In the genomic region with DNA sequence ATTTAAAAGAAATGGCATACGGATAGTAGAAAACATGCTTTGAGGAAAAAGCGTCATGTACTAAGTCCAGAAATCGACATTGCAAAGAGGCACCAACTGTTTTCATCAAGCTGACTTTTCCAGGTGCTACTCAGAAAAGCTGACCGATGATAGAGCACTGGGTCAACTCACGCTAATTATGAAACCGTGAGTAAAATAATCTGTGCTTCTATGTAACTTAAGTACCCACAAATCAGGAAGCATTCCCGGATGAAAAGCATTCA, we compare ENCODE assay signal across 8 cellular contexts. TPM values are rescaled to one million over a fixed set of nuclear protein-coding genes. Genes with fewer than 3 reads are reported as not detected.
DNase-seq lines count a peak whose midpoint lies in the region; ATAC-seq and TF ChIP-seq lines count a peak whose summit lies in the region.

No MANE protein-coding gene starts in this region.

- H3K9me3 ChIP-seq in MG63: no peaks in the 10 kb centered on the region
- no peaks in the 10 kb centered on the region for H3K9me3 ChIP-seq in endodermal cell (ENCODE audit: control insufficient read depth, low read length)

- no peaks in the 10 kb centered on the region for H3K27me3 Mint-ChIP-seq in endodermal cell (ENCODE audit: insufficient read depth)
- H3K27me3 Mint-ChIP-seq in neural crest cell (ENCODE audit: low read depth): peaks cover 3% of the 10 kb centered on the region

- H3K4me3 Mint-ChIP-seq in endodermal cell (peak overlapping the region; percentile 97), neural crest cell (peak overlapping the region; percentile 99)

- TF ChIP-seq CTCF in endodermal cell (conservative IDR thresholded peaks at IDR 0.05): no peak
- TF ChIP-seq CTCF in neural crest cell (conservative IDR thresholded peaks at IDR 0.05): no peak

- peak; percentile 46 for ATAC-seq in GM18502 (IDR thresholded peaks at IDR 0.05; ENCODE audit: poor library complexity, unreplicated experiment)
- ATAC-seq in GM21825 (IDR thresholded peaks at IDR 0.05; ENCODE audit: unreplicated experiment): peak; percentile 37

- H3K9ac ChIP-seq in endodermal cell (ENCODE audit: extremely low read depth, low read length, poor library complexity, severe bottlenecking): peak overlapping the region; percentile 81

- H3K27ac Mint-ChIP-seq in endodermal cell (peak overlapping the region; percentile 99), neural crest cell (ENCODE audit: unreplicated experiment) (peak overlapping the region; percentile 99)

- H3K9me3 Mint-ChIP-seq in endodermal cell (no peaks in the 10 kb centered on the region), neural crest cell (no peaks in the 10 kb centered on the region)

- H3K36me3 ChIP-seq in MG63 (peaks cover 4% of the 10 kb centered on the region), endodermal cell (ENCODE audit: control insufficient read depth, insufficient read depth, low read length) (peaks cover 7% of the 10 kb centered on the region)

- H3K4me3 ChIP-seq in MG63 (peak overlapping the region; percentile 90), endodermal cell (ENCODE audit: low read length) (peak overlapping the region; percentile 100)

- H3K36me3 Mint-ChIP-seq in endodermal cell (ENCODE audit: low read depth) (peaks cover 6% of the 10 kb centered on the region), neural crest cell (ENCODE audit: low read depth) (no peaks in the 10 kb centered on the region)

- DNase-seq in MG63 (no peak), endodermal cell (no peak), neural crest cell (ENCODE audit: low read depth, low spot score) (no peak), H4 (ENCODE audit: low spot score) (no peak), Kasumi-1 (lab: John Stamatoyannopoulos, UW) (no peak), hippocampal formation (lab: John Stamatoyannopoulos, UW) (no peak)

- peaks cover 12% of the 10 kb centered on the region for H3K4me1 Mint-ChIP-seq in endodermal cell
- peaks cover 36% of the 10 kb centered on the region for H3K4me1 Mint-ChIP-seq in neural crest cell

- H3K27ac ChIP-seq in endodermal cell (ENCODE audit: low read depth, low read length): no peak overlapping the region

- H3K27me3 ChIP-seq in MG63: no peaks in the 10 kb centered on the region
- H3K27me3 ChIP-seq in endodermal cell (ENCODE audit: control insufficient read depth, insufficient read depth, low read length, poor library complexity, severe bottlenecking): no peaks in the 10 kb centered on the region

- no peaks in the 10 kb centered on the region for H3K4me1 ChIP-seq in endodermal cell (ENCODE audit: control insufficient read depth, insufficient read depth, low read length)

- WGBS in endodermal cell (ENCODE audit: insufficient coverage in 1 of 2, insufficient read length in 1 of 2), 2 experiments: 9 to 18% methylated on average over 5 to 7 of the region's 7 CpGs

RNA-seq across cellular contexts. Expression of a gene that starts 0.4 kb away (rescaled TPM):
- 25.7 and 31.1 TPM in 2 replicates for total RNA-seq in MG63 (2014; rRNA removed; shearing (Covaris generic); ENCODE audit: low replicate concordance)
- total RNA-seq in endodermal cell (10 to 100 TPM; 27.8 to 30.7 TPM), neural crest cell (27.7 and 28.5 TPM in 2 replicates)
- 25.2 TPM for polyA plus RNA-seq in endodermal cell (2013, experiment 1 of 2)
- 21.4 TPM for polyA plus RNA-seq in endodermal cell (2013, experiment 2 of 2)
- 41.0 and 41.1 TPM in 2 replicates for total RNA-seq in H4 (2014; rRNA removed; shearing (Covaris generic))

RNA-seq across cellular contexts. Expression of a gene that starts 45.3 kb away (rescaled TPM):
- total RNA-seq in MG63 (2014; rRNA removed; shearing (Covaris generic); ENCODE audit: low replicate concordance): 0.69 and 0.86 TPM in 2 replicates
- total RNA-seq in endodermal cell (1 to 10 TPM; 1.7 TPM), neural crest cell (3.5 and 4.7 TPM in 2 replicates)
- polyA plus RNA-seq in endodermal cell (2013, experiment 1 of 2): 1.2 TPM
- polyA plus RNA-seq in endodermal cell (2013, experiment 2 of 2): 1.6 TPM
- 1.7 and 3.3 TPM in 2 replicates for total RNA-seq in H4 (2014; rRNA removed; shearing (Covaris generic))
